In genomic region chr2:85675427-85675826, GRCh38 we compare ENCODE assay signal across 35 cellular contexts. TPM values are rescaled to one million over a fixed set of nuclear protein-coding genes. Genes with fewer than 3 reads are reported as not detected.
"Had no signal": no experiment of that assay in that cellular context is flagged by ENCODE, and none has a peak within 500 bp of the region (broad histone marks: within the 10 kb centered on the region; RNA-seq: fewer than 3 reads in every experiment).

No MANE protein-coding gene starts in this region.

- H3K4me1 Mint-ChIP-seq: neural crest cell had no signal

- H3K36me3 ChIP-seq: colonic mucosa, gastroesophageal sphincter, heart right ventricle, right lobe of liver, stomach, thoracic aorta, tibial nerve, upper lobe of left lung, uterus had no signal

- H3K9me3 Mint-ChIP-seq: dendritic cell treated with granulocyte-macrophage colony-stimulating factor and Interleukin-4, amounts not matched to agents 40 ng/mL and 50 ng/mL, for 4 days; endodermal cell; memory B cell; mesothelial cell of epicardium; naive B cell; natural killer cell treated with Interleukin-12 subunit alpha and Interleukin-12 subunit beta and Interleukin-15 and Interleukin-18, amount 100 ng/mL, for 72 hours; neural crest cell; stimulated activated effector memory CD8-positive, alpha-beta T cell treated with anti-CD3 and anti-CD28 coated beads, Interleukin-12 subunit alpha, Interleukin-12 subunit beta, amount 100 ng/mL, for 72 hours had no signal

- H3K27ac Mint-ChIP-seq: dendritic cell treated with granulocyte-macrophage colony-stimulating factor and Interleukin-4, amounts not matched to agents 40 ng/mL and 50 ng/mL, for 4 days; endodermal cell; memory B cell; mesothelial cell of epicardium; naive B cell; natural killer cell treated with Interleukin-12 subunit alpha and Interleukin-12 subunit beta and Interleukin-15 and Interleukin-18, amount 100 ng/mL, for 72 hours; progenitor cell of endocrine pancreas; stimulated activated effector memory CD8-positive, alpha-beta T cell treated with anti-CD3 and anti-CD28 coated beads, Interleukin-12 subunit alpha, Interleukin-12 subunit beta, amount 100 ng/mL, for 72 hours had no signal

- DNase-seq: colonic mucosa; effector CD8-positive, alpha-beta T cell; endodermal cell; foreskin fibroblast; heart right ventricle; hippocampal formation; left colon; left ventricle myocardium superior; mucosa of descending colon; naive B cell; stimulated activated CD4-positive, alpha-beta T cell treated with anti-CD3 and anti-CD28 coated beads, Interleukin-2, amount 100 ng/mL, for 24 hours; stimulated activated CD4-positive, alpha-beta T cell treated with anti-CD3 and anti-CD28 coated beads, Interleukin-4, amount 100 ng/mL, for 24 hours; stimulated activated naive CD4-positive, alpha-beta T cell treated with Interleukin-2 at 50 U/mL for 16 hours; stomach; substantia nigra; uterus had no signal

- H3K27ac ChIP-seq: colonic mucosa, epithelial cell of prostate, gastroesophageal sphincter, heart right ventricle, parathyroid adenoma, right lobe of liver, stomach, thoracic aorta, tibial nerve, uterus had no signal

- H3K27me3 Mint-ChIP-seq: natural killer cell treated with Interleukin-12 subunit alpha and Interleukin-12 subunit beta and Interleukin-15 and Interleukin-18, amount 100 ng/mL, for 72 hours had no signal

- H3K4me1 ChIP-seq: colonic mucosa, parathyroid adenoma, uterus had no signal

- H3K9me3 ChIP-seq: colonic mucosa, gastroesophageal sphincter, heart right ventricle, mucosa of descending colon, stomach, thoracic aorta, tibial nerve, upper lobe of left lung, uterus had no signal

- H3K9ac ChIP-seq: parathyroid adenoma had no signal

- H3K4me3 Mint-ChIP-seq: dendritic cell treated with granulocyte-macrophage colony-stimulating factor and Interleukin-4, amounts not matched to agents 40 ng/mL and 50 ng/mL, for 4 days; endodermal cell; memory B cell; mesothelial cell of epicardium; naive B cell; natural killer cell treated with Interleukin-12 subunit alpha and Interleukin-12 subunit beta and Interleukin-15 and Interleukin-18, amount 100 ng/mL, for 72 hours; neural crest cell; stimulated activated effector memory CD8-positive, alpha-beta T cell treated with anti-CD3 and anti-CD28 coated beads, Interleukin-12 subunit alpha, Interleukin-12 subunit beta, amount 100 ng/mL, for 72 hours had no signal

- H3K36me3 Mint-ChIP-seq: memory B cell; mesothelial cell of epicardium; naive B cell; natural killer cell treated with Interleukin-12 subunit alpha and Interleukin-12 subunit beta and Interleukin-15 and Interleukin-18, amount 100 ng/mL, for 72 hours; stimulated activated effector memory CD8-positive, alpha-beta T cell treated with anti-CD3 and anti-CD28 coated beads, Interleukin-12 subunit alpha, Interleukin-12 subunit beta, amount 100 ng/mL, for 72 hours had no signal

- H3K4me3 ChIP-seq: colonic mucosa, gastroesophageal sphincter, heart right ventricle, lung, mucosa of descending colon, right lobe of liver, smooth muscle cell, stomach, thoracic aorta, tibial nerve, upper lobe of left lung, uterus had no signal

- H3K27me3 ChIP-seq: colonic mucosa, gastroesophageal sphincter, heart right ventricle, right lobe of liver, stomach, tibial nerve, upper lobe of left lung, uterus had no signal

RNA-seq across cellular contexts. Expression of gene SFTPB, which starts 7.4 kb away (rescaled TPM):
- total RNA-seq: endodermal cell; gastroesophageal sphincter; kidney epithelial cell; left colon; mesothelial cell of epicardium; natural killer cell treated with Interleukin-12 subunit alpha and Interleukin-12 subunit beta and Interleukin-15 and Interleukin-18, amount 100 ng/mL, for 72 hours; neural crest cell; osteoblast; progenitor cell of endocrine pancreas; smooth muscle cell; thoracic aorta; tibial nerve had no signal

RNA-seq across cellular contexts. Expression of gene GNLY, which starts 18.7 kb away (rescaled TPM):
- total RNA-seq: cerebellum, endodermal cell, kidney epithelial cell, mesothelial cell of epicardium, neural crest cell, osteoblast, progenitor cell of endocrine pancreas, smooth muscle cell had no signal
